ENCODE assay signal across 1 cellular context in the genomic region with DNA sequence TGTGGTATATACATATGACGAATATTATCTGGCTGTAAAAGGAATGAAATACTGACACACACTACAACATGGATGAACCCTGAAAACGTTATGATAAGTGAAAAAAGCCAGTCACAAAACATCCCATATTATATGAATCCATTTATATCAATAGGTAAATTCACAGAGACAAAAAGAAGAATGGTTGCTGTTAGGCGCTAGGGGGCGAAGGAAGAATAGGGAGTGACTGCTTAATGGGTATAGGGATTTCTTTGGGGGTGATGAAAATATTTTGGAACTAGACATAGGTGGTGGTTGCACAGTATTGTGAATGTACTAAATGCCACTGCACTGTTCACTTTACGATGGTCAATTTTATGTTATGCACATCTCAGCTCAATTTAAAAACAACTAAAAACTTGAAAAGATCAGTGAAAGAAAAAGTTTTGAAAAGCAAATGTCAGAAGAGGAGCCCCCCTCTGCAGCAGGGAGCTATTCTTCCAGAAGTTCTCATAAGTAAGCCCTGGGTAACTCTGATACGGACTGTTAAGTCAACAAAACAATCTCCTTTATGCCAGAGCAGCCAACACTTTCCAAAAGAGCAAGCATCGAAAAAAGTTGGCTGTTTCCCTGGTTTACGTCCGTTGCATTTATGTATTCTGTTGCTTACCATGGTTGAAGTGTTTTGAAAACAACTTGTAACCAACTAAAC.
TF ChIP-seq lines count a peak whose summit lies in the region.

No MANE protein-coding gene starts in this region.

TF ChIP-seq in SK-N-SH treated with all-trans-retinoic acid at 6 μM for 48 hours, 23 proteins besides CTCF, POLR2A, EP300 and RAD21 (continued from another document):
- TF ChIP-seq, protein P1, sequence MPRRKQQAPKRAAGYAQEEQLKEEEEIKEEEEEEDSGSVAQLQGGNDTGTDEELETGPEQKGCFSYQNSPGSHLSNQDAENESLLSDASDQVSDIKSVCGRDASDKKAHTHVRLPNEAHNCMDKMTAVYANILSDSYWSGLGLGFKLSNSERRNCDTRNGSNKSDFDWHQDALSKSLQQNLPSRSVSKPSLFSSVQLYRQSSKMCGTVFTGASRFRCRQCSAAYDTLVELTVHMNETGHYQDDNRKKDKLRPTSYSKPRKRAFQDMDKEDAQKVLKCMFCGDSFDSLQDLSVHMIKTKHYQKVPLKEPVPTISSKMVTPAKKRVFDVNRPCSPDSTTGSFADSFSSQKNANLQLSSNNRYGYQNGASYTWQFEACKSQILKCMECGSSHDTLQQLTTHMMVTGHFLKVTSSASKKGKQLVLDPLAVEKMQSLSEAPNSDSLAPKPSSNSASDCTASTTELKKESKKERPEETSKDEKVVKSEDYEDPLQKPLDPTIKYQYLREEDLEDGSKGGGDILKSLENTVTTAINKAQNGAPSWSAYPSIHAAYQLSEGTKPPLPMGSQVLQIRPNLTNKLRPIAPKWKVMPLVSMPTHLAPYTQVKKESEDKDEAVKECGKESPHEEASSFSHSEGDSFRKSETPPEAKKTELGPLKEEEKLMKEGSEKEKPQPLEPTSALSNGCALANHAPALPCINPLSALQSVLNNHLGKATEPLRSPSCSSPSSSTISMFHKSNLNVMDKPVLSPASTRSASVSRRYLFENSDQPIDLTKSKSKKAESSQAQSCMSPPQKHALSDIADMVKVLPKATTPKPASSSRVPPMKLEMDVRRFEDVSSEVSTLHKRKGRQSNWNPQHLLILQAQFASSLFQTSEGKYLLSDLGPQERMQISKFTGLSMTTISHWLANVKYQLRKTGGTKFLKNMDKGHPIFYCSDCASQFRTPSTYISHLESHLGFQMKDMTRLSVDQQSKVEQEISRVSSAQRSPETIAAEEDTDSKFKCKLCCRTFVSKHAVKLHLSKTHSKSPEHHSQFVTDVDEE (CRISPR knock-in tag; IDR thresholded peaks at IDR 0.05) = no peak
- TF ChIP-seq ARNTL (CRISPR knock-in tag; IDR thresholded peaks at IDR 0.05; ENCODE audit: borderline replicate concordance, low read depth) (no peak), ZFP30 (CRISPR knock-in tag; IDR thresholded peaks at IDR 0.05) (no peak), TCF4 (CRISPR knock-in tag; IDR thresholded peaks at IDR 0.05; ENCODE audit: borderline replicate concordance) (no peak), ESRRG (CRISPR knock-in tag; IDR thresholded peaks at IDR 0.05) (no peak)
- TF ChIP-seq, protein P2, sequence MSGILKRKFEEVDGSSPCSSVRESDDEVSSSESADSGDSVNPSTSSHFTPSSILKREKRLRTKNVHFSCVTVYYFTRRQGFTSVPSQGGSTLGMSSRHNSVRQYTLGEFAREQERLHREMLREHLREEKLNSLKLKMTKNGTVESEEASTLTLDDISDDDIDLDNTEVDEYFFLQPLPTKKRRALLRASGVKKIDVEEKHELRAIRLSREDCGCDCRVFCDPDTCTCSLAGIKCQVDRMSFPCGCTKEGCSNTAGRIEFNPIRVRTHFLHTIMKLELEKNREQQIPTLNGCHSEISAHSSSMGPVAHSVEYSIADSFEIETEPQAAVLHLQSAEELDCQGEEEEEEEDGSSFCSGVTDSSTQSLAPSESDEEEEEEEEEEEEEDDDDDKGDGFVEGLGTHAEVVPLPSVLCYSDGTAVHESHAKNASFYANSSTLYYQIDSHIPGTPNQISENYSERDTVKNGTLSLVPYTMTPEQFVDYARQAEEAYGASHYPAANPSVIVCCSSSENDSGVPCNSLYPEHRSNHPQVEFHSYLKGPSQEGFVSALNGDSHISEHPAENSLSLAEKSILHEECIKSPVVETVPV (CRISPR knock-in tag; IDR thresholded peaks at IDR 0.05) = no peak
